1 cellular context compared by ENCODE assay signal in the genomic region with DNA sequence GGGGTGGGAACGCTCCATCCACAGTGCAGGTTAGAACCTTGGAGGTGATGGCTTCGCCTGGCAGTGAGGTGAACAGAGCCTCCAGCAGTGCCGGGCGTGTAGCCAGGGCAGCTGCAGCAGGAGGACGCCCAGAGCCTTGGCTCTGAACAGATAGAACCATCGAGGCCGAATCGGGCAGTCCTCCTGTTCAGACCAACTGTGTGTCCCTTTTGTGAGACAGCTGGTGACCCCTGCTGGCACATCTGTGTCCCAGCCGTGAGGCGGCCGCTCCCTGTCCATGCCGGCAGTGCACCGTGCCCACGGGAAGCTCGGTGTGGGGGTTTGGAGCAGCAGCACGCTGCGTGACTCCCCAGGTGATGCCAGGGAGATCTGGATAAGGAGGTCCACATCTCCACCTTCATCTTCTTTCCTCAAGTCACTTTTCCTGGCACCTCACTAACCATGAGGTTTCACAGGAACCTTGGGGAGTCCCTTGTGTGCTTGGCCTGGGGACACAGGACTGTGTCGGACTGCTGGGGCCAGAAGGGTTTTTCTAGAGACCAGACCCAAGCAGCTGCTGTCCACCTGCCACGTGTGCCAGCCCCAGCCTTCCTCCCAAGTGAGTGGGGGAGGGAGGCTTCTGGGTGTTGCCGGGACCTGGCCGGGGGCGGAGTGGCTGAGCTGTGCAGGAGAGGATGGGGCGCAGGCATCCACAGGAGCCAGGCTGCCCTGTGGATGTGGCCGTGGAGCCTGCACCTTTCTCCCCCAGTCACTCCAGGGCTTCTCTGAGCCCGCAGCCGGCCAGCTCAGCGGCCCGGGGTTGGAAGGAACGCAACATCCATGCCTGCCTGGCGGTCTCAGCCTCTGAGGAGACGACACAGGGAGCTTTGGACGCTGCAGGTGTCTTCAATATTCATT.
A peak's percentile ranks its signal among the peaks of the same experiment; 100 is the strongest.
TF ChIP-seq lines count a peak whose summit lies in the region.

No MANE protein-coding gene starts in this region.

TF ChIP-seq in K562, 482 proteins besides CTCF, POLR2A, EP300 and RAD21 (continued from another document):
- TF ChIP-seq, protein P1, sequence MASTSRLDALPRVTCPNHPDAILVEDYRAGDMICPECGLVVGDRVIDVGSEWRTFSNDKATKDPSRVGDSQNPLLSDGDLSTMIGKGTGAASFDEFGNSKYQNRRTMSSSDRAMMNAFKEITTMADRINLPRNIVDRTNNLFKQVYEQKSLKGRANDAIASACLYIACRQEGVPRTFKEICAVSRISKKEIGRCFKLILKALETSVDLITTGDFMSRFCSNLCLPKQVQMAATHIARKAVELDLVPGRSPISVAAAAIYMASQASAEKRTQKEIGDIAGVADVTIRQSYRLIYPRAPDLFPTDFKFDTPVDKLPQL (IDR thresholded peaks at IDR 0.05; ENCODE audit: extremely low read depth, insufficient read length) = no peak
- TF ChIP-seq YY1 (IDR thresholded peaks at IDR 0.05; ENCODE audit: borderline replicate concordance in 1 of 3, control insufficient read depth in 1 of 3, extremely low read depth in 1 of 3, insufficient read depth in 3 of 3, insufficient read length in 1 of 3, insufficient replicate concordance in 2 of 3, low read depth in 1 of 3, low read length in 2 of 3) = no peak
- TF ChIP-seq ZNF224 (CRISPR knock-in tag; IDR thresholded peaks at IDR 0.05) = no peak
- no peak for TF ChIP-seq ZSCAN29 (IDR thresholded peaks at IDR 0.05)
- no peak for TF ChIP-seq LCOR (CRISPR knock-in tag; IDR thresholded peaks at IDR 0.05)
- TF ChIP-seq NUFIP1 (IDR thresholded peaks at IDR 0.05; ENCODE audit: partially characterized antibody) = no peak
- TF ChIP-seq, protein P2, sequence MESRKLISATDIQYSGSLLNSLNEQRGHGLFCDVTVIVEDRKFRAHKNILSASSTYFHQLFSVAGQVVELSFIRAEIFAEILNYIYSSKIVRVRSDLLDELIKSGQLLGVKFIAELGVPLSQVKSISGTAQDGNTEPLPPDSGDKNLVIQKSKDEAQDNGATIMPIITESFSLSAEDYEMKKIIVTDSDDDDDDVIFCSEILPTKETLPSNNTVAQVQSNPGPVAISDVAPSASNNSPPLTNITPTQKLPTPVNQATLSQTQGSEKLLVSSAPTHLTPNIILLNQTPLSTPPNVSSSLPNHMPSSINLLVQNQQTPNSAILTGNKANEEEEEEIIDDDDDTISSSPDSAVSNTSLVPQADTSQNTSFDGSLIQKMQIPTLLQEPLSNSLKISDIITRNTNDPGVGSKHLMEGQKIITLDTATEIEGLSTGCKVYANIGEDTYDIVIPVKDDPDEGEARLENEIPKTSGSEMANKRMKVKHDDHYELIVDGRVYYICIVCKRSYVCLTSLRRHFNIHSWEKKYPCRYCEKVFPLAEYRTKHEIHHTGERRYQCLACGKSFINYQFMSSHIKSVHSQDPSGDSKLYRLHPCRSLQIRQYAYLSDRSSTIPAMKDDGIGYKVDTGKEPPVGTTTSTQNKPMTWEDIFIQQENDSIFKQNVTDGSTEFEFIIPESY (CRISPR knock-in tag; IDR thresholded peaks at IDR 0.05) = peak; percentile 99
- TF ChIP-seq, protein P3, sequence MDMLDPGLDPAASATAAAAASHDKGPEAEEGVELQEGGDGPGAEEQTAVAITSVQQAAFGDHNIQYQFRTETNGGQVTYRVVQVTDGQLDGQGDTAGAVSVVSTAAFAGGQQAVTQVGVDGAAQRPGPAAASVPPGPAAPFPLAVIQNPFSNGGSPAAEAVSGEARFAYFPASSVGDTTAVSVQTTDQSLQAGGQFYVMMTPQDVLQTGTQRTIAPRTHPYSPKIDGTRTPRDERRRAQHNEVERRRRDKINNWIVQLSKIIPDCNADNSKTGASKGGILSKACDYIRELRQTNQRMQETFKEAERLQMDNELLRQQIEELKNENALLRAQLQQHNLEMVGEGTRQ (CRISPR knock-in tag; IDR thresholded peaks at IDR 0.05) = 0 out of 2 replicates have a peak, but pooled peaks have one; percentile 7
